ENCODE assay signal across 13 cellular contexts in genomic region chr6:53282741-53283140, GRCh38.
DNase-seq lines count a peak whose midpoint lies in the region; ATAC-seq and TF ChIP-seq lines count a peak whose summit lies in the region.
"Had no signal": no experiment of that assay in that cellular context is flagged by ENCODE, and none has a peak within 500 bp of the region (broad histone marks: within the 10 kb centered on the region; RNA-seq: fewer than 3 reads in every experiment).

No MANE protein-coding gene starts in this region.

- no peaks in the 10 kb centered on the region for H3K36me3 ChIP-seq in thoracic aorta

- no peak for ATAC-seq in thoracic aorta (ENCODE audit: insufficient number of reproducible peaks, low FRiP score, low read depth)
- ATAC-seq in HG03159 (IDR thresholded peaks at IDR 0.05; ENCODE audit: unreplicated experiment) = no peak
- ATAC-seq in HG03520 (IDR thresholded peaks at IDR 0.05; ENCODE audit: unreplicated experiment) = no peak

- H3K27ac ChIP-seq in thoracic aorta = peak overlapping the region; percentile 64 to 71
- H3K27ac ChIP-seq: right lobe of liver, suprapubic skin had no signal

- H3K9me3 Mint-ChIP-seq in activated naive CD4-positive, alpha-beta T cell treated with anti-CD3 and anti-CD28 coated beads, Interleukin-2, amount 10 ng/mL, durations not matched to agents 7 days and 5 days = no peaks in the 10 kb centered on the region
- no peaks in the 10 kb centered on the region for H3K9me3 Mint-ChIP-seq in chondrocyte (ENCODE audit: low read depth)
- H3K9me3 Mint-ChIP-seq in activated CD4-positive, alpha-beta memory T cell treated with anti-CD3 and anti-CD28 coated beads for 36 hours = no peaks in the 10 kb centered on the region

- H3K27me3 Mint-ChIP-seq in activated naive CD4-positive, alpha-beta T cell treated with anti-CD3 and anti-CD28 coated beads, Interleukin-2, amount 10 ng/mL, durations not matched to agents 7 days and 5 days = no peaks in the 10 kb centered on the region
- no peaks in the 10 kb centered on the region for H3K27me3 Mint-ChIP-seq in chondrocyte (ENCODE audit: low read depth)
- H3K27me3 Mint-ChIP-seq in activated CD4-positive, alpha-beta memory T cell treated with anti-CD3 and anti-CD28 coated beads for 36 hours = no peaks in the 10 kb centered on the region

- no peak overlapping the region for H3K4me3 Mint-ChIP-seq in activated naive CD4-positive, alpha-beta T cell treated with anti-CD3 and anti-CD28 coated beads, Interleukin-2, amount 10 ng/mL, durations not matched to agents 7 days and 5 days
- no peak overlapping the region for H3K4me3 Mint-ChIP-seq in chondrocyte (ENCODE audit: unreplicated experiment)
- H3K4me3 Mint-ChIP-seq in activated CD4-positive, alpha-beta memory T cell treated with anti-CD3 and anti-CD28 coated beads for 36 hours = no peak overlapping the region

- no peaks in the 10 kb centered on the region for H3K27me3 ChIP-seq in thoracic aorta (replicated peaks; ENCODE audit: insufficient read depth)
- H3K27me3 ChIP-seq: right lobe of liver, suprapubic skin had no signal

- H3K4me3 ChIP-seq in thoracic aorta = peak overlapping the region; percentile 0
- H3K4me3 ChIP-seq: right lobe of liver, suprapubic skin had no signal

- CTCF ChIA-PET in activated naive CD4-positive, alpha-beta T cell treated with anti-CD3 and anti-CD28 coated beads, Interleukin-2, amount 10 ng/mL, durations not matched to agents 7 days and 5 days (lab: Charles Lee) = no interaction called here
- CTCF ChIA-PET in activated CD4-positive, alpha-beta memory T cell treated with anti-CD3 and anti-CD28 coated beads for 36 hours (lab: Charles Lee) = interaction anchor here (4.2 kb wide), 1 partner anchor 111 kb away, joined by 19 read pairs; no protein-coding TSS in a partner anchor

- H3K4me1 Mint-ChIP-seq in activated naive CD4-positive, alpha-beta T cell treated with anti-CD3 and anti-CD28 coated beads, Interleukin-2, amount 10 ng/mL, durations not matched to agents 7 days and 5 days = peaks cover 21% of the 10 kb centered on the region
- peaks cover 49% of the 10 kb centered on the region for H3K4me1 Mint-ChIP-seq in chondrocyte (ENCODE audit: low read depth)
- peaks cover 54% of the 10 kb centered on the region for H3K4me1 Mint-ChIP-seq in activated CD4-positive, alpha-beta memory T cell treated with anti-CD3 and anti-CD28 coated beads for 36 hours (ENCODE audit: low read depth)

- TF ChIP-seq CTCF in chondrocyte (IDR thresholded peaks at IDR 0.05) (peak; percentile 23), thoracic aorta (IDR thresholded peaks at IDR 0.05) (no peak)

- peak overlapping the region; percentile 11 for H3K27ac Mint-ChIP-seq in activated naive CD4-positive, alpha-beta T cell treated with anti-CD3 and anti-CD28 coated beads, Interleukin-2, amount 10 ng/mL, durations not matched to agents 7 days and 5 days
- H3K27ac Mint-ChIP-seq in chondrocyte (ENCODE audit: unreplicated experiment) = peak overlapping the region; percentile 93
- no peak overlapping the region for H3K27ac Mint-ChIP-seq in activated CD4-positive, alpha-beta memory T cell treated with anti-CD3 and anti-CD28 coated beads for 36 hours

- no peak for DNase-seq in activated naive CD4-positive, alpha-beta T cell treated with anti-CD3 and anti-CD28 coated beads, Interleukin-2, amount 10 ng/mL, durations not matched to agents 7 days and 5 days
- no peak for DNase-seq in activated naive CD4-positive, alpha-beta T cell treated with Interleukin-2 at 50 U/mL for 16 hours
- no peak for DNase-seq in chondrocyte (ENCODE audit: low spot score)
- DNase-seq in lung microvascular endothelial cell (ENCODE audit: low read depth in 2 of 2) = peak; percentile 10 to 86
- DNase-seq in thoracic aorta (ENCODE audit: low spot score) = no peak
- DNase-seq in activated CD4-positive, alpha-beta memory T cell treated with anti-CD3 and anti-CD28 coated beads for 36 hours = no peak
- DNase-seq: 8988T, Kasumi-1, NCI-H1930, right lobe of liver had no signal

- no peaks in the 10 kb centered on the region for H3K9me3 ChIP-seq in thoracic aorta
- H3K9me3 ChIP-seq: right lobe of liver, suprapubic skin had no signal

- H3K36me3 Mint-ChIP-seq in activated naive CD4-positive, alpha-beta T cell treated with anti-CD3 and anti-CD28 coated beads, Interleukin-2, amount 10 ng/mL, durations not matched to agents 7 days and 5 days = peaks cover 68% of the 10 kb centered on the region
- H3K36me3 Mint-ChIP-seq in chondrocyte (ENCODE audit: low read depth) = peaks cover 7% of the 10 kb centered on the region
- H3K36me3 Mint-ChIP-seq in activated CD4-positive, alpha-beta memory T cell treated with anti-CD3 and anti-CD28 coated beads for 36 hours = peaks cover 41% of the 10 kb centered on the region

- intact Hi-C loops in activated CD4-positive, alpha-beta memory T cell treated with anti-CD3 and anti-CD28 coated beads for 36 hours (cut with micrococcal nuclease) = no loop called here

- POLR2A ChIA-PET in activated CD4-positive, alpha-beta memory T cell treated with anti-CD3 and anti-CD28 coated beads for 36 hours (lab: Charles Lee) = no interaction called here

- peaks cover 23 to 42% of the 10 kb centered on the region in 2 donors for H3K4me1 ChIP-seq in thoracic aorta (ENCODE audit: control insufficient read depth in 1 of 2, low read depth in 2 of 2)
- H3K4me1 ChIP-seq: suprapubic skin had no signal

Comparison
In these comparisons a context has a peak if more than half of its experiments do, and no peak if none do; other contexts are left out.
1. DNase-seq: peak in lung microvascular endothelial cell (2 of 2); none in activated naive CD4-positive, alpha-beta T cell treated with anti-CD3 and anti-CD28 coated beads, Interleukin-2, amount 10 ng/mL, durations not matched to agents 7 days and 5 days (single experiment), activated naive CD4-positive, alpha-beta T cell treated with Interleukin-2 at 50 U/mL for 16 hours (single experiment), chondrocyte (single experiment), thoracic aorta (single experiment) and activated CD4-positive, alpha-beta memory T cell treated with anti-CD3 and anti-CD28 coated beads for 36 hours (single experiment).